ENCODE assay signal across 1 cellular context in genomic region chr7:106326594-106327537, GRCh38.
A peak's percentile ranks its signal among the peaks of the same experiment; 100 is the strongest.
TF ChIP-seq lines count a peak whose summit lies in the region.

No MANE protein-coding gene starts in this region.

TF ChIP-seq in liver, 16 proteins besides CTCF, POLR2A, EP300 and RAD21 (continued from another document):
- TF ChIP-seq ZBTB33 (IDR thresholded peaks at IDR 0.05) (no peak), NR2F2 (IDR thresholded peaks at IDR 0.05) (no peak), HNF4A (conservative IDR thresholded peaks at IDR 0.05) (peak; percentile 65 to 84), HNF4G (IDR thresholded peaks at IDR 0.05) (peak; percentile 13), JUND (IDR thresholded peaks at IDR 0.05) (peak in 1 of 2 donors; percentile 22), EGR1 (IDR thresholded peaks at IDR 0.05; ENCODE audit: low read depth in 2 of 2) (no peak)
